In genomic region chr1:12188115-12188514, GRCh38 we compare ENCODE assay signal across 21 cellular contexts. TPM values are rescaled to one million over a fixed set of nuclear protein-coding genes. Genes with fewer than 3 reads are reported as not detected.
DNase-seq lines count a peak whose midpoint lies in the region; ATAC-seq, FAIRE-seq and TF ChIP-seq lines count a peak whose summit lies in the region.
"Had no signal": no experiment of that assay in that cellular context is flagged by ENCODE, and none has a peak within 500 bp of the region (broad histone marks: within the 10 kb centered on the region; RNA-seq: fewer than 3 reads in every experiment).

No MANE protein-coding gene starts in this region.

- peaks cover 24 to 65% (median 34%) of the 10 kb centered on the region in 7 donors for H3K4me1 Mint-ChIP-seq in naive thymus-derived CD4-positive, alpha-beta T cell

- H3K27ac Mint-ChIP-seq in naive thymus-derived CD4-positive, alpha-beta T cell = peak overlapping the region in 6 of 9 donors; percentile 37 to 93 (median 70)
- H3K27ac Mint-ChIP-seq: nephron progenitor cell had no signal

- H3K27me3 Mint-ChIP-seq in naive thymus-derived CD4-positive, alpha-beta T cell = no peaks in the 10 kb centered on the region

- peak overlapping the region; percentile 61 for H3K27ac ChIP-seq in C4-2B
- no peak overlapping the region for H3K27ac ChIP-seq in naive thymus-derived CD4-positive, alpha-beta T cell (ENCODE audit: low read depth, low read length)
- H3K27ac ChIP-seq: epithelial cell of prostate, right atrium auricular region, SJSA1 had no signal

- no peak overlapping the region for H3K4me3 ChIP-seq in bronchial epithelial cell (ENCODE audit: low read depth, low read length)
- H3K4me3 ChIP-seq in naive thymus-derived CD4-positive, alpha-beta T cell (ENCODE audit: low read length) = no peak overlapping the region
- H3K4me3 ChIP-seq: right atrium auricular region, SJSA1 had no signal

- no peak for ATAC-seq in naive thymus-derived CD4-positive, alpha-beta T cell
- ATAC-seq in GM21447 (IDR thresholded peaks at IDR 0.05; ENCODE audit: unreplicated experiment) (no peak), GM19452 (IDR thresholded peaks at IDR 0.05; ENCODE audit: unreplicated experiment) (no peak), HG02884 (IDR thresholded peaks at IDR 0.05; ENCODE audit: unreplicated experiment) (no peak), GM18858 (IDR thresholded peaks at IDR 0.05; ENCODE audit: unreplicated experiment) (no peak)

- no peaks in the 10 kb centered on the region for H3K9me3 ChIP-seq in naive thymus-derived CD4-positive, alpha-beta T cell (ENCODE audit: control insufficient read depth in 2 of 3, low read length in 3 of 3)
- H3K9me3 ChIP-seq: right atrium auricular region, SJSA1 had no signal

- intact Hi-C loops in naive thymus-derived CD4-positive, alpha-beta T cell (cut with micrococcal nuclease) = no loop called here

- peaks cover 21% of the 10 kb centered on the region for H3K27me3 ChIP-seq in bronchial epithelial cell (ENCODE audit: control insufficient read depth, insufficient read depth, low read length)
- H3K27me3 ChIP-seq in naive thymus-derived CD4-positive, alpha-beta T cell (ENCODE audit: control insufficient read depth in 2 of 2, insufficient read depth in 2 of 2, low read length in 2 of 2) = no peaks in the 10 kb centered on the region
- H3K27me3 ChIP-seq: right atrium auricular region, SJSA1 had no signal

- FAIRE-seq in bronchial epithelial cell (lab: Jason Lieb, UNC) = peak; percentile 70
- FAIRE-seq: colon, islet of Langerhans had no signal

- peaks cover 8 to 19% of the 10 kb centered on the region in 2 donors for H3K4me1 ChIP-seq in naive thymus-derived CD4-positive, alpha-beta T cell (ENCODE audit: control insufficient read depth in 2 of 2, insufficient read depth in 2 of 2, low read length in 2 of 2)

- TF ChIP-seq CTCF in C4-2B (conservative IDR thresholded peaks at IDR 0.05) = no peak
- TF ChIP-seq CTCF in bronchial epithelial cell (IDR thresholded peaks at IDR 0.05; ENCODE audit: insufficient read depth, low read length, severe bottlenecking) = no peak

- CTCF ChIA-PET in naive thymus-derived CD4-positive, alpha-beta T cell (lab: Charles Lee) = no interaction called here

- no peaks in the 10 kb centered on the region for H3K9me3 Mint-ChIP-seq in naive thymus-derived CD4-positive, alpha-beta T cell
- H3K9me3 Mint-ChIP-seq: nephron progenitor cell had no signal

- peaks cover 0 to 33% (median 12%) of the 10 kb centered on the region in 5 donors for H3K36me3 Mint-ChIP-seq in naive thymus-derived CD4-positive, alpha-beta T cell

- POLR2A ChIA-PET in naive thymus-derived CD4-positive, alpha-beta T cell (lab: Charles Lee) = interaction anchor here (0.8 to 1.1 kb wide), 2 partner anchors 8 to 23 kb away, joined by 3 to 4 read pairs; no protein-coding TSS in a partner anchor

- H3K36me3 ChIP-seq in bronchial epithelial cell (ENCODE audit: control insufficient read depth, insufficient read depth, low read length) = no peaks in the 10 kb centered on the region
- peaks cover 0 to 48% (median 4%) of the 10 kb centered on the region in 3 experiments for H3K36me3 ChIP-seq in naive thymus-derived CD4-positive, alpha-beta T cell (ENCODE audit: control insufficient read depth in 2 of 3, insufficient read depth in 3 of 3, low read length in 3 of 3)
- H3K36me3 ChIP-seq: SJSA1 had no signal

- DNase-seq in HCEC 1CT (peak; percentile 12), bronchial epithelial cell (ENCODE audit: low read depth) (no peak)
- DNase-seq in naive thymus-derived CD4-positive, alpha-beta T cell = no peak
- DNase-seq: activated CD4-positive, alpha-beta T cell treated with anti-CD3 and anti-CD28 coated beads, Interleukin-2, amount 50 U/mL, for 48 hours; anterior cingulate cortex; mammary epithelial cell; NCI-H187 treated with DMSO at 0.1 percent for 48 hours; NCI-H510A treated with DMSO at 0.1 percent for 48 hours; nephron progenitor cell; OCI-M1; T1000 had no signal

- H3K4me3 Mint-ChIP-seq in naive thymus-derived CD4-positive, alpha-beta T cell = no peak overlapping the region
- H3K4me3 Mint-ChIP-seq: nephron progenitor cell had no signal

RNA-seq across cellular contexts. Expression of gene TNFRSF1B, which starts 21.3 kb away (rescaled TPM):
- total RNA-seq in bronchial epithelial cell = under 0.01 TPM in 2 replicates
- 100 to 1,000 TPM in 2 of 5 experiments, 10 to 100 TPM in 3; 38.6 to 278 (median 60.3) TPM for total RNA-seq in naive thymus-derived CD4-positive, alpha-beta T cell
- polyA plus RNA-seq in naive thymus-derived CD4-positive, alpha-beta T cell = 10 to 100 TPM; 30.1 to 48.2 TPM

RNA-seq across cellular contexts. Expression of gene VPS13D, which starts 41.7 kb away (rescaled TPM):
- total RNA-seq in bronchial epithelial cell = 25.8 and 34.9 TPM in 2 replicates
- 10 to 100 TPM; 43.8 to 94.4 (median 77.3) TPM for total RNA-seq in naive thymus-derived CD4-positive, alpha-beta T cell
- 10 to 100 TPM in 1 of 2 donors, 1 to 10 TPM in 1; 6.5 to 13.5 TPM for polyA plus RNA-seq in naive thymus-derived CD4-positive, alpha-beta T cell

Comparison
In these comparisons a context has a peak if more than half of its experiments do, and no peak if none do; other contexts are left out.
1. RNA of gene TNFRSF1B, which starts 21.3 kb away (total RNA-seq): 38.6 to 278 TPM in naive thymus-derived CD4-positive, alpha-beta T cell; under 0.01 TPM in bronchial epithelial cell; every median in the first group is over 10 times any median in the second.